In genomic region chr5:134507495-134507894, GRCh38 we compare ENCODE assay signal across 1 cellular context.
TF ChIP-seq lines count a peak whose summit lies in the region.

No MANE protein-coding gene starts in this region.

TF ChIP-seq in H1, 55 proteins besides CTCF, POLR2A, EP300 and RAD21:
- TF ChIP-seq SIX5 (IDR thresholded peaks at IDR 0.05; ENCODE audit: low read depth, low read length) (no peak), TAF1 (IDR thresholded peaks at IDR 0.05; ENCODE audit: low read depth, low read length) (no peak), ATF2 (IDR thresholded peaks at IDR 0.05; ENCODE audit: low read length) (no peak), RXRA (IDR thresholded peaks at IDR 0.05; ENCODE audit: insufficient read depth, low read depth, low read length) (no peak), YY1 (IDR thresholded peaks at IDR 0.05; ENCODE audit: low read depth, low read length) (no peak), TEAD4 (IDR thresholded peaks at IDR 0.05; ENCODE audit: low read depth, low read length) (no peak), MAX (IDR thresholded peaks at IDR 0.05) (no peak), BACH1 (IDR thresholded peaks at IDR 0.05; ENCODE audit: low read length) (no peak), KDM5A (IDR thresholded peaks at IDR 0.05; ENCODE audit: low read length) (no peak), TCF12 (IDR thresholded peaks at IDR 0.05; ENCODE audit: low read depth, low read length) (no peak), EZH2 (IDR thresholded peaks at IDR 0.05; ENCODE audit: low read depth, low read length, severe bottlenecking) (no peak), SIN3A (conservative IDR thresholded peaks at IDR 0.05 in 1 of 2, IDR thresholded peaks at IDR 0.05 in 1 of 2; ENCODE audit: low read depth in 1 of 2, low read length in 2 of 2) (no peak), CEBPB (IDR thresholded peaks at IDR 0.05; ENCODE audit: low read depth, low read length) (no peak)
